Comparison of ENCODE assay signal across 8 cellular contexts in genomic region chr20:5078399-5078958, GRCh38. TPM values are rescaled to one million over a fixed set of nuclear protein-coding genes. Genes with fewer than 3 reads are reported as not detected.
DNase-seq lines count a peak whose midpoint lies in the region; ATAC-seq, FAIRE-seq and TF ChIP-seq lines count a peak whose summit lies in the region.

No MANE protein-coding gene starts in this region.

- H3K27me3 Mint-ChIP-seq in astrocyte (ENCODE audit: low read depth, unreplicated experiment): no peaks in the 10 kb centered on the region

- WGBS in lung, 2 donors: 13 to 16% methylated on average over 11 of the region's 11 CpGs

- H3K4me3 ChIP-seq in astrocyte (ENCODE audit: insufficient read depth, low read depth, low read length) (no peak overlapping the region), lung (no peak overlapping the region), WERI-Rb-1 (ENCODE audit: low read depth, low read length) (no peak overlapping the region)

- no peaks in the 10 kb centered on the region for H3K79me2 ChIP-seq in astrocyte (ENCODE audit: insufficient read depth, low read length)

- no peak for FAIRE-seq in astrocyte (lab: Jason Lieb, UNC)

- no peak overlapping the region for H3K27ac ChIP-seq in astrocyte (ENCODE audit: low read depth, low read length)
- H3K27ac ChIP-seq in lung (ENCODE audit: low read depth in 1 of 2, low read length in 1 of 2): peak overlapping the region; percentile 18 to 93
- H3K27ac ChIP-seq in WERI-Rb-1: no peak overlapping the region

- peaks cover 4% of the 10 kb centered on the region for H3K4me1 Mint-ChIP-seq in astrocyte (ENCODE audit: low read depth, unreplicated experiment)

- ATAC-seq in GM19372 (IDR thresholded peaks at IDR 0.05; ENCODE audit: low read depth, unreplicated experiment): peak; percentile 82
- ATAC-seq in HG03460 (IDR thresholded peaks at IDR 0.05; ENCODE audit: unreplicated experiment): peak; percentile 98
- ATAC-seq in lung (ENCODE audit: insufficient read depth, low FRiP score): peak; percentile 94

- H3K4me1 ChIP-seq in astrocyte (ENCODE audit: insufficient read depth, low read length) (peaks cover 1% of the 10 kb centered on the region), lung (ENCODE audit: control insufficient read depth in 2 of 2, insufficient read depth in 2 of 2, low read length in 2 of 2) (peaks cover 0 to 8% of the 10 kb centered on the region in 2 donors)

- no peak overlapping the region for H2AFZ ChIP-seq in astrocyte (ENCODE audit: low read depth, low read length)

- no peaks in the 10 kb centered on the region for H3K36me3 Mint-ChIP-seq in astrocyte (ENCODE audit: low read depth, unreplicated experiment)

- DNase-seq in AG20443 (ENCODE audit: low spot score) (peak; percentile 63), T-helper 22 cell (ENCODE audit: low read depth) (peak; percentile 46), astrocyte (ENCODE audit: low read depth) (no peak), lung (ENCODE audit: low spot score) (peak; percentile 74), WERI-Rb-1 (no peak)
- DNase-seq in stimulated activated CD8-positive, alpha-beta memory T cell treated with anti-CD3 and anti-CD28 coated beads, Interleukin-7, amount 100 ng/mL, for 24 hours (ENCODE audit: low read depth): peak; percentile 52

- H3K9ac ChIP-seq in astrocyte (ENCODE audit: low read length): no peak overlapping the region

- H3K9me3 Mint-ChIP-seq in astrocyte (ENCODE audit: unreplicated experiment): no peaks in the 10 kb centered on the region

- H3K4me2 ChIP-seq in astrocyte (ENCODE audit: low read length): peak overlapping the region; percentile 25

- no peaks in the 10 kb centered on the region for H4K20me1 ChIP-seq in astrocyte (ENCODE audit: insufficient read depth, low read length)

- no peaks in the 10 kb centered on the region for H3K27me3 ChIP-seq in astrocyte (ENCODE audit: insufficient read depth, low read length)
- no peaks in the 10 kb centered on the region for H3K27me3 ChIP-seq in lung (ENCODE audit: control insufficient read depth, insufficient read depth)
- no peaks in the 10 kb centered on the region for H3K27me3 ChIP-seq in WERI-Rb-1 (ENCODE audit: insufficient read depth, low read depth, severe bottlenecking)

- TF ChIP-seq CTCF in astrocyte (IDR thresholded peaks at IDR 0.05; ENCODE audit: insufficient read depth, low read depth, low read length): no peak
- no peak for TF ChIP-seq CTCF in lung (IDR thresholded peaks at IDR 0.05; ENCODE audit: control extremely low read depth, extremely low read depth)
- no peak for TF ChIP-seq CTCF in WERI-Rb-1 (IDR thresholded peaks at IDR 0.05; ENCODE audit: low read depth, low read length)

- no peaks in the 10 kb centered on the region for H3K36me3 ChIP-seq in astrocyte (ENCODE audit: insufficient read depth, low read length)
- H3K36me3 ChIP-seq in lung (ENCODE audit: control insufficient read depth in 2 of 2, insufficient read depth in 2 of 2, low read length in 2 of 2): no peaks in the 10 kb centered on the region
- no peaks in the 10 kb centered on the region for H3K36me3 ChIP-seq in WERI-Rb-1

- H3K4me3 Mint-ChIP-seq in astrocyte (ENCODE audit: unreplicated experiment): no peak overlapping the region

- H3K9me3 ChIP-seq in astrocyte (ENCODE audit: insufficient read depth, low read depth, low read length) (no peaks in the 10 kb centered on the region), lung (ENCODE audit: control insufficient read depth in 2 of 2, insufficient read depth in 1 of 2, low read length in 1 of 2) (no peaks in the 10 kb centered on the region), WERI-Rb-1 (ENCODE audit: severe bottlenecking) (no peaks in the 10 kb centered on the region)

- no peak overlapping the region for H3K27ac Mint-ChIP-seq in astrocyte (ENCODE audit: unreplicated experiment)

RNA-seq across cellular contexts. Expression of gene TMEM230, which starts 34.4 kb away (rescaled TPM):
- 82.6 and 95.6 TPM in 2 replicates for total RNA-seq in astrocyte
- total RNA-seq in lung: 10 to 100 TPM; 89.2 to 93.8 TPM
- 100 to 1,000 TPM in 1 of 2 donors, 10 to 100 TPM in 1; 88.3 to 160 TPM for polyA plus RNA-seq in lung

RNA-seq across cellular contexts. Expression of gene PCNA, which starts 41.3 kb away (rescaled TPM):
- 73.0 and 77.6 TPM in 2 replicates for total RNA-seq in astrocyte
- 10 to 100 TPM; 47.9 to 50.0 TPM for total RNA-seq in lung
- 10 to 100 TPM; 67.3 to 74.1 TPM for polyA plus RNA-seq in lung

RNA-seq across cellular contexts. Expression of gene CDS2, which starts 48.3 kb away (rescaled TPM):
- 46.3 and 53.9 TPM in 2 replicates for total RNA-seq in astrocyte
- 10 to 100 TPM; 39.4 to 50.8 TPM for total RNA-seq in lung
- polyA plus RNA-seq in lung: 10 to 100 TPM; 15.7 to 34.6 TPM

Comparison
In these comparisons a context has a peak if more than half of its experiments do, and no peak if none do; other contexts are left out.
1. DNase-seq: peak in AG20443 (single experiment), T-helper 22 cell (single experiment), lung (single experiment) and stimulated activated CD8-positive, alpha-beta memory T cell treated with anti-CD3 and anti-CD28 coated beads, Interleukin-7, amount 100 ng/mL, for 24 hours (single experiment); none in astrocyte (single experiment) and WERI-Rb-1 (single experiment).
2. H3K27ac ChIP-seq: peak in lung (2 of 2); none in astrocyte (single experiment) and WERI-Rb-1 (single experiment).
3. Peak in every context shown above with its lines, with median percentiles within 50 percentile points of each other: ATAC-seq.